ENCODE assay signal across 16 cellular contexts in genomic region chr6:5337573-5337972, GRCh38.
DNase-seq lines count a peak whose midpoint lies in the region; FAIRE-seq and TF ChIP-seq lines count a peak whose summit lies in the region.
"Had no signal": no experiment of that assay in that cellular context is flagged by ENCODE, and none has a peak within 500 bp of the region (broad histone marks: within the 10 kb centered on the region; RNA-seq: fewer than 3 reads in every experiment).

No MANE protein-coding gene starts in this region.

- POLR2A ChIA-PET in A673 (lab: Charles Lee; ENCODE audit: low non-redundant PET) (no interaction called here), endothelial cell of umbilical vein (lab: Charles Lee) (no interaction called here), PC-9 (lab: Charles Lee; ENCODE audit: unreplicated experiment) (no interaction called here)

- CTCF ChIA-PET in A673 (lab: Charles Lee) (no interaction called here), endothelial cell of umbilical vein (lab: Charles Lee) (interaction anchor here (1.0 kb wide), 1 partner anchor 19 kb away, joined by 4 read pairs; no protein-coding TSS in a partner anchor), PC-9 (lab: Charles Lee) (no interaction called here)

- TF ChIP-seq EP300 in esophagus muscularis mucosa (IDR thresholded peaks at IDR 0.05): no peak

- H3K27me3 ChIP-seq in A673 (replicated peaks; ENCODE audit: insufficient read depth, low read depth, low read length, poor library complexity) (no peaks in the 10 kb centered on the region), endothelial cell of umbilical vein (ENCODE audit: control insufficient read depth in 2 of 2, insufficient read depth in 2 of 2, low read length in 2 of 2) (no peaks in the 10 kb centered on the region), PC-9 (ENCODE audit: insufficient read depth, low read depth) (no peaks in the 10 kb centered on the region), ascending aorta (no peaks in the 10 kb centered on the region), esophagus muscularis mucosa (no peaks in the 10 kb centered on the region)
- H3K27me3 ChIP-seq: upper lobe of right lung had no signal

- TF ChIP-seq CTCF in A673 (conservative IDR thresholded peaks at IDR 0.05; ENCODE audit: low read depth, low read length) (no peak), GM12873 (IDR thresholded peaks at IDR 0.05; ENCODE audit: insufficient read depth, low read depth, low read length, missing control alignments) (peak; percentile 10), endothelial cell of umbilical vein (IDR thresholded peaks at IDR 0.05; ENCODE audit: extremely low read depth in 1 of 2, insufficient read depth in 1 of 2, low read depth in 1 of 2, low read length in 2 of 2) (no peak), PC-9 (conservative IDR thresholded peaks at IDR 0.05) (no peak), ascending aorta (IDR thresholded peaks at IDR 0.05) (no peak), esophagus muscularis mucosa (IDR thresholded peaks at IDR 0.05) (no peak)

- H3K4me1 ChIP-seq in A673 (ENCODE audit: insufficient read depth, low read length, poor library complexity, severe bottlenecking) (no peaks in the 10 kb centered on the region), endothelial cell of umbilical vein (ENCODE audit: control insufficient read depth, extremely low read depth, insufficient read depth, low read length) (peaks cover 15% of the 10 kb centered on the region), PC-9 (replicated peaks; ENCODE audit: insufficient read depth) (no peaks in the 10 kb centered on the region), ascending aorta (peaks cover 0 to 10% of the 10 kb centered on the region in 2 donors), esophagus muscularis mucosa (peaks cover 0 to 24% (median 11%) of the 10 kb centered on the region in 4 donors)
- H3K4me1 ChIP-seq: upper lobe of right lung had no signal

- dilution Hi-C loops in endothelial cell of umbilical vein (cut with MboI; ENCODE audit: extremely low pct_ligation_motif_present, low sequenced_read_pairs): no loop called here

- DNase-seq in A673 (ENCODE audit: low spot score) (peak; percentile 11), RPMI7951 (ENCODE audit: low read depth) (peak; percentile 16), endothelial cell of umbilical vein (ENCODE audit: low read depth, low spot score) (peak; percentile 80), NCI-H2029 treated with DMSO at 0.1 percent for 48 hours (lab: John Stamatoyannopoulos, UW) (no peak), PC-9 (no peak), ascending aorta (ENCODE audit: low spot score in 2 of 2) (no peak), esophagus muscularis mucosa (ENCODE audit: extremely low spot score) (no peak)
- DNase-seq: activated B cell treated with CpG ODN at 0.5 μM for 24 hours; activated CD8-positive, alpha-beta memory T cell treated with anti-CD3 and anti-CD28 coated beads, Interleukin-2, amount 50 U/mL, for 4 hours; cerebellar nuclear complex; mesendoderm; NCI-H146; NCI-H510A treated with DMSO at 0.1 percent for 48 hours; upper lobe of right lung had no signal

- H3K4me2 ChIP-seq in endothelial cell of umbilical vein (ENCODE audit: insufficient read depth, low read length) (no peak overlapping the region), PC-9 (no peak overlapping the region)
- H3K4me2 ChIP-seq: A549 had no signal

- H3K4me3 ChIP-seq in A673 (ENCODE audit: low read depth, low read length, poor library complexity, severe bottlenecking) (no peak overlapping the region), endothelial cell of umbilical vein (replicated peaks in 1 of 3; ENCODE audit: insufficient read depth in 1 of 3, low read depth in 1 of 3, low read length in 3 of 3) (no peak overlapping the region), PC-9 (no peak overlapping the region), ascending aorta (no peak overlapping the region), esophagus muscularis mucosa (no peak overlapping the region)
- H3K4me3 ChIP-seq: A549, upper lobe of right lung had no signal

- H4K20me1 ChIP-seq in endothelial cell of umbilical vein (replicated peaks; ENCODE audit: control insufficient read depth, extremely low read depth, insufficient read depth, low read length): peaks cover 3% of the 10 kb centered on the region
- H4K20me1 ChIP-seq in PC-9 (ENCODE audit: insufficient read depth): no peaks in the 10 kb centered on the region

- H3K9me3 ChIP-seq in A673 (ENCODE audit: low read depth, low read length, poor library complexity, severe bottlenecking): no peaks in the 10 kb centered on the region
- H3K9me3 ChIP-seq in endothelial cell of umbilical vein (replicated peaks; ENCODE audit: control insufficient read depth, insufficient read depth, low read length): no peaks in the 10 kb centered on the region
- H3K9me3 ChIP-seq in PC-9 (ENCODE audit: insufficient read depth, low read depth): no peaks in the 10 kb centered on the region
- H3K9me3 ChIP-seq in ascending aorta: no peaks in the 10 kb centered on the region
- H3K9me3 ChIP-seq in esophagus muscularis mucosa: no peaks in the 10 kb centered on the region
- H3K9me3 ChIP-seq: A549, upper lobe of right lung had no signal

- no peak for FAIRE-seq in endothelial cell of umbilical vein (lab: Jason Lieb, UNC)
- FAIRE-seq: A549 had no signal

- H3K79me2 ChIP-seq in endothelial cell of umbilical vein (ENCODE audit: control insufficient read depth, insufficient read depth, low read length): no peaks in the 10 kb centered on the region
- no peaks in the 10 kb centered on the region for H3K79me2 ChIP-seq in PC-9 (ENCODE audit: low read depth)

- intact Hi-C loops in A673 (cut with micrococcal nuclease; ENCODE audit: unreplicated experiment): no loop called here
- intact Hi-C loops in endothelial cell of umbilical vein (cut with micrococcal nuclease): loop anchor here (2.0 kb wide), 1 partner anchor 23 kb away; no protein-coding TSS in a partner anchor
- intact Hi-C loops in PC-9 (cut with micrococcal nuclease; ENCODE audit: unreplicated experiment): no loop called here
- intact Hi-C loops in ascending aorta (cut with DNase I): no loop called here
- intact Hi-C loops in esophagus muscularis mucosa (cut with DNase I): no loop called here

- no TSS peak for BruUV-seq in A673 (replicated peaks; lab: Mats Ljungman, UMichigan)
- BruUV-seq in endothelial cell of umbilical vein (replicated peaks; lab: Mats Ljungman, UMichigan): no TSS peak
- BruUV-seq in PC-9 (replicated peaks; lab: Mats Ljungman, UMichigan): no TSS peak

- no peaks in the 10 kb centered on the region for H3F3A ChIP-seq in PC-9 (ENCODE audit: insufficient read depth, low read depth)

- WGBS in esophagus muscularis mucosa: 88% methylated on average over 2 of the region's 2 CpGs

- no peaks in the 10 kb centered on the region for H3K9me1 ChIP-seq in endothelial cell of umbilical vein (replicated peaks; ENCODE audit: control insufficient read depth, extremely low read depth, insufficient read depth, low read length)

- H2AFZ ChIP-seq in endothelial cell of umbilical vein (ENCODE audit: low read depth, low read length) (no peak overlapping the region), PC-9 (no peak overlapping the region)

- no peak overlapping the region for H3K27ac ChIP-seq in A673 (ENCODE audit: low read depth, low read length, poor library complexity, severe bottlenecking)
- H3K27ac ChIP-seq in endothelial cell of umbilical vein (ENCODE audit: insufficient read depth, low read depth, low read length): no peak overlapping the region
- no peak overlapping the region for H3K27ac ChIP-seq in PC-9
- no peak overlapping the region for H3K27ac ChIP-seq in ascending aorta
- H3K27ac ChIP-seq in esophagus muscularis mucosa (replicated peaks in 1 of 4): no peak overlapping the region
- H3K27ac ChIP-seq: A549, upper lobe of right lung had no signal

- no peak for TF ChIP-seq POLR2A in endothelial cell of umbilical vein (IDR thresholded peaks at IDR 0.05; ENCODE audit: low read depth, low read length)
- TF ChIP-seq POLR2A in esophagus muscularis mucosa (IDR thresholded peaks at IDR 0.05; ENCODE audit: low read depth): no peak

- H3K36me3 ChIP-seq in A673 (ENCODE audit: insufficient read depth, low read length, poor library complexity, severe bottlenecking) (no peaks in the 10 kb centered on the region), endothelial cell of umbilical vein (ENCODE audit: control insufficient read depth in 2 of 2, extremely low read depth in 1 of 2, insufficient read depth in 2 of 2, low read length in 2 of 2) (no peaks in the 10 kb centered on the region), PC-9 (ENCODE audit: low read depth) (no peaks in the 10 kb centered on the region), ascending aorta (no peaks in the 10 kb centered on the region), esophagus muscularis mucosa (no peaks in the 10 kb centered on the region)
- H3K36me3 ChIP-seq: upper lobe of right lung had no signal

- H3K9me2 ChIP-seq in PC-9 (ENCODE audit: insufficient read depth): no peaks in the 10 kb centered on the region

- no peak overlapping the region for H3K9ac ChIP-seq in endothelial cell of umbilical vein (replicated peaks; ENCODE audit: extremely low read depth, insufficient read depth, low read length)

TF ChIP-seq in endothelial cell of umbilical vein, 7 proteins besides CTCF, POLR2A, EP300 and RAD21:
- TF ChIP-seq MAX (IDR thresholded peaks at IDR 0.05; ENCODE audit: insufficient read depth, insufficient read length): no peak
- TF ChIP-seq MYC (IDR thresholded peaks at IDR 0.05; ENCODE audit: low read depth, low read length): no peak
- no peak for TF ChIP-seq GATA2 (IDR thresholded peaks at IDR 0.05; ENCODE audit: insufficient read depth, insufficient read length, low read depth, low read length)
- no peak for TF ChIP-seq FOS (IDR thresholded peaks at IDR 0.05; ENCODE audit: borderline replicate concordance, insufficient read depth, low read length)
- TF ChIP-seq JUN (IDR thresholded peaks at IDR 0.05; ENCODE audit: borderline replicate concordance, insufficient read depth, insufficient read length, low read depth): no peak
- TF ChIP-seq POLR2AphosphoS5 (IDR thresholded peaks at IDR 0.05; ENCODE audit: insufficient read depth, low read depth, low read length): no peak
- no peak for TF ChIP-seq EZH2 (IDR thresholded peaks at IDR 0.05; ENCODE audit: borderline replicate concordance, low read depth, low read length, severe bottlenecking)

Comparison
In these comparisons a context has a peak if more than half of its experiments do, and no peak if none do; other contexts are left out.
1. DNase-seq: peak in A673 (single experiment), RPMI7951 (single experiment) and endothelial cell of umbilical vein (single experiment); none in NCI-H2029 treated with DMSO at 0.1 percent for 48 hours (single experiment), PC-9 (0 of 2), ascending aorta (0 of 2) and esophagus muscularis mucosa (single experiment).